ENCODE assay signal across 9 cellular contexts in the genomic region with DNA sequence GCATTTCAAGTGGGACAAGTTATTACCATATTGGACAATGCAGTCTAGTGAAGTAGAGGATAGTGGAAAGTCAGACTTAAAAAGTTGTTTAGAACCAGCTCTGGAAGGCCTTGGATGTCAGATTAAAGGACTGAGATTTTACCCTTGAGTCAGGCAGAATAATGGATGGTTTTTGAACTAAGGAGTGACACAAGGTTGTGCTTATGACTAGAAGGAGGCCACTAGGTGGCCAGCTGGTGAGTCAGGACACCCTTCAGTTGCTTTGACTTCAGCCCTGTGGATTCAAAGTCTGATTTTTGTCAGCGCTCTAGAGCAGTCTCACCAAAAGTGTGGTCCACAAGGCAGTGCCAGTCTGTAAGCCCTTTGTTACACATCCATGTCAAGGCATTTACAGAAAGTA. TPM values are rescaled to one million over a fixed set of nuclear protein-coding genes. Genes with fewer than 3 reads are reported as not detected.
DNase-seq lines count a peak whose midpoint lies in the region; ATAC-seq and TF ChIP-seq lines count a peak whose summit lies in the region.
"Had no signal": no experiment of that assay in that cellular context is flagged by ENCODE, and none has a peak within 500 bp of the region (broad histone marks: within the 10 kb centered on the region; RNA-seq: fewer than 3 reads in every experiment).

No MANE protein-coding gene starts in this region.

- peak; percentile 50 for TF ChIP-seq RAD21 in SK-N-SH (IDR thresholded peaks at IDR 0.05; ENCODE audit: low read length)

- WGBS in SK-N-SH (ENCODE audit: low lambda C conversion rate), result 100% methylated on average over 1 of the region's 1 CpG

- H3K9me3 ChIP-seq in SK-N-SH, result no peaks in the 10 kb centered on the region
- H3K9me3 ChIP-seq: SJSA1 had no signal

- peaks cover 3% of the 10 kb centered on the region for H3F3A ChIP-seq in SK-N-SH (replicated peaks; ENCODE audit: insufficient read depth)

- no peak overlapping the region for H2AFZ ChIP-seq in SK-N-SH (ENCODE audit: low read depth)

- no peak overlapping the region for H3K9ac ChIP-seq in SK-N-SH

- peaks cover 64% of the 10 kb centered on the region for H3K79me2 ChIP-seq in SK-N-SH (ENCODE audit: insufficient read depth)

- POLR2A ChIA-PET in SK-N-SH (lab: Yijun Ruan, JAX), result no interaction called here

- H3K4me1 ChIP-seq in SK-N-SH (ENCODE audit: control insufficient read depth in 1 of 2, insufficient read depth in 2 of 2, low read depth in 1 of 2, low read length in 1 of 2), result peaks cover 0 to 7% of the 10 kb centered on the region in 2 experiments; a peak in 1 of 4 replicates

- H3K4me3 ChIP-seq in H7 (ENCODE audit: insufficient read depth, low read depth, low read length) (no peak overlapping the region), SK-N-SH (ENCODE audit: low read depth in 2 of 2, low read length in 1 of 2) (no peak overlapping the region), fibroblast of the aortic adventitia (ENCODE audit: low read depth, low read length) (no peak overlapping the region)
- H3K4me3 ChIP-seq: SJSA1 had no signal

- no peaks in the 10 kb centered on the region for H4K20me1 ChIP-seq in SK-N-SH (ENCODE audit: insufficient read depth)

- TF ChIP-seq CTCF in SK-N-SH (IDR thresholded peaks at IDR 0.05), result peak; percentile 54
- TF ChIP-seq CTCF in fibroblast of the aortic adventitia (IDR thresholded peaks at IDR 0.05; ENCODE audit: insufficient read depth, low read length), result peak; percentile 37

- ATAC-seq in GM18502 (IDR thresholded peaks at IDR 0.05; ENCODE audit: poor library complexity, unreplicated experiment) (no peak), GM21786 (IDR thresholded peaks at IDR 0.05; ENCODE audit: unreplicated experiment) (no peak)

- H3K9me2 ChIP-seq in SK-N-SH, result no peaks in the 10 kb centered on the region

- H3K4me2 ChIP-seq in SK-N-SH, result no peak overlapping the region

- H3K27me3 ChIP-seq in H7 (ENCODE audit: control insufficient read depth, insufficient read depth, low read length) (no peaks in the 10 kb centered on the region), SK-N-SH (ENCODE audit: insufficient read depth) (no peaks in the 10 kb centered on the region)
- H3K27me3 ChIP-seq: SJSA1 had no signal

- no peak for TF ChIP-seq EP300 in SK-N-SH (IDR thresholded peaks at IDR 0.05; ENCODE audit: borderline replicate concordance in 1 of 2, low read depth in 1 of 2, low read length in 1 of 2)

- CTCF ChIA-PET in SK-N-SH (lab: Yijun Ruan, JAX), result interaction anchor here (0.9 to 1.1 kb wide), 3 partner anchors 20 to 518 kb away, joined by 3 to 4 read pairs (median 3); no protein-coding TSS in a partner anchor

- peaks cover 7% of the 10 kb centered on the region for H3K36me3 ChIP-seq in H7 (replicated peaks; ENCODE audit: control insufficient read depth, insufficient read depth, low read length)
- peaks cover 38 to 42% of the 10 kb centered on the region in 2 experiments for H3K36me3 ChIP-seq in SK-N-SH (replicated peaks in 1 of 2; ENCODE audit: control insufficient read depth in 1 of 2, insufficient read depth in 2 of 2, low read length in 1 of 2)

- DNase-seq in COR-L47 (lab: John Stamatoyannopoulos, UW), result peak; percentile 3
- peak; percentile 55 for DNase-seq in H7
- peak; percentile 40 for DNase-seq in SK-N-SH
- peak; percentile 32 for DNase-seq in fibroblast of the aortic adventitia (ENCODE audit: low read depth)
- DNase-seq in NK-92 (lab: John Stamatoyannopoulos, UW; ENCODE audit: unreplicated experiment), result no peak
- no peak for DNase-seq in nucleus accumbens (lab: John Stamatoyannopoulos, UW)

- H3K27ac ChIP-seq in SK-N-SH (ENCODE audit: low read depth in 2 of 2, low read length in 1 of 2), result no peak overlapping the region
- H3K27ac ChIP-seq: SJSA1 had no signal

TF ChIP-seq in SK-N-SH, 30 proteins besides CTCF, POLR2A, EP300 and RAD21:
- TF ChIP-seq RFX5 (IDR thresholded peaks at IDR 0.05; ENCODE audit: low read length) (no peak), SMC3 (IDR thresholded peaks at IDR 0.05; ENCODE audit: low read depth, low read length) (peak; percentile 41)
- TF ChIP-seq, protein P1, sequence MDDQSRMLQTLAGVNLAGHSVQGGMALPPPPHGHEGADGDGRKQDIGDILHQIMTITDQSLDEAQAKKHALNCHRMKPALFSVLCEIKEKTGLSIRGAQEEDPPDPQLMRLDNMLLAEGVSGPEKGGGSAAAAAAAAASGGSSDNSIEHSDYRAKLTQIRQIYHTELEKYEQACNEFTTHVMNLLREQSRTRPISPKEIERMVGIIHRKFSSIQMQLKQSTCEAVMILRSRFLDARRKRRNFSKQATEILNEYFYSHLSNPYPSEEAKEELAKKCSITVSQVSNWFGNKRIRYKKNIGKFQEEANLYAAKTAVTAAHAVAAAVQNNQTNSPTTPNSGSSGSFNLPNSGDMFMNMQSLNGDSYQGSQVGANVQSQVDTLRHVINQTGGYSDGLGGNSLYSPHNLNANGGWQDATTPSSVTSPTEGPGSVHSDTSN (IDR thresholded peaks at IDR 0.05), result peak; percentile 20; the same call in 1 of the 2 replicates

RNA-seq across cellular contexts. Expression of gene GABPB1, which starts 3.8 kb away (rescaled TPM):
- total RNA-seq in H7 (2014; rRNA removed; shearing (Covaris generic)), result 39.6 and 43.0 TPM in 2 replicates
- 12.8 and 14.2 TPM in 2 replicates for polyA plus RNA-seq in SK-N-SH (2012; rRNA removed)
- 13.4 and 15.8 TPM in 2 replicates for polyA plus RNA-seq in SK-N-SH (2012; cell fraction: cytosol; rRNA removed)
- 8.4 and 10.7 TPM in 2 replicates for polyA plus RNA-seq in SK-N-SH (2012; cell fraction: nucleus; rRNA removed)
- total RNA-seq in fibroblast of the aortic adventitia (ENCODE audit: low replicate concordance), result 13.7 and 31.9 TPM in 2 replicates

Comparison
In these comparisons a context has a peak if more than half of its experiments do, and no peak if none do; other contexts are left out.
1. DNase-seq: peak in COR-L47 (single experiment), H7 (single experiment), SK-N-SH (single experiment) and fibroblast of the aortic adventitia (single experiment); none in NK-92 (single experiment) and nucleus accumbens (0 of 56).